Comparison of ENCODE assay signal across 16 cellular contexts in the genomic region with DNA sequence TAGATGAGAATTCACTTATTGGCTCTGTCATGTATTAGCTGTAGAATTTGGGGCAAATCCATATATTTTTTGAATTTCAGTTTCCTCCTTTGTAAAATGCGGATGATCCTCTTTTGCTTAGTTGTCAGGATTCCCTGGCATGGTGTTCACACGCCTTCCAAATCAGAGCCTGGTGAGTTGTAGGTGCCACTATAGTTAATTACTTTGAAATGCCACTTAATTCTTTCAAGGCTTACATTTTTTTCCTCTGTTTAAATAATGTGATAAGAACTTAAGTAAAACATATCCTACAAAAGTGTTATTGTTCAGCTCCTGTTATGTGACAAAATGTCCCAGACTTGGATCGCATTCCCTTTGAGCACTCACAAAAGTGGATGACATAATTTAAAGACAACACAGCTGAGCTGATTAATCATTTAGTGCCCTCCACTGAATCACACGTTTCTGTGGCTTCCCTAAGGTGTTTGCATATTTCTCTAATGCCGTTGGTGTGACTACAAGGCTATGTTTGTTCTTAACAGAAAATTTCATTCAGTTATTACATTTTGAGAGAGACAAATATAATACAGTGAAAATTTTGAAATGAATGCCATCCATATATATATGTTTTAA.
DNase-seq lines count a peak whose midpoint lies in the region; TF ChIP-seq lines count a peak whose summit lies in the region.
"Had no signal": no experiment of that assay in that cellular context is flagged by ENCODE, and none has a peak within 500 bp of the region (broad histone marks: within the 10 kb centered on the region; RNA-seq: fewer than 3 reads in every experiment).

No MANE protein-coding gene starts in this region.

- no peaks in the 10 kb centered on the region for H3K9me3 Mint-ChIP-seq in type B pancreatic cell
- H3K9me3 Mint-ChIP-seq: activated naive CD8-positive, alpha-beta T cell treated with anti-CD3 and anti-CD28 coated beads for 36 hours had no signal

- no peaks in the 10 kb centered on the region for H3K36me3 ChIP-seq in transverse colon

- no peaks in the 10 kb centered on the region for H3K9me3 ChIP-seq in transverse colon
- H3K9me3 ChIP-seq: psoas muscle had no signal

- no peak overlapping the region for H3K27ac ChIP-seq in transverse colon
- H3K27ac ChIP-seq: coronary artery, psoas muscle had no signal

- H3K4me3 ChIP-seq in astrocyte of the spinal cord (ENCODE audit: low read depth, low read length) (no peak overlapping the region), transverse colon (no peak overlapping the region)
- H3K4me3 ChIP-seq: coronary artery, psoas muscle had no signal

- WGBS in transverse colon (ENCODE audit: low coverage in 1 of 2), 2 donors: 41 to 50% methylated on average over 5 of the region's 5 CpGs

- intact Hi-C loops in transverse colon (cut with DNase I; ENCODE audit: low total_unique reads): no loop called here

- no peak overlapping the region for H3K4me3 Mint-ChIP-seq in type B pancreatic cell
- H3K4me3 Mint-ChIP-seq: activated naive CD8-positive, alpha-beta T cell treated with anti-CD3 and anti-CD28 coated beads for 36 hours had no signal

- no peak for TF ChIP-seq POLR2A in transverse colon (IDR thresholded peaks at IDR 0.05)

- TF ChIP-seq EP300 in transverse colon (IDR thresholded peaks at IDR 0.05; ENCODE audit: low read depth): no peak

- no peaks in the 10 kb centered on the region for H3K27me3 ChIP-seq in transverse colon

- in situ Hi-C loops in astrocyte of the spinal cord (cut with HindIII; ENCODE audit: low sequenced_read_pairs) (no loop called here), transverse colon (cut with MboI; ENCODE audit: low pct_ligation_motif_present in 1 of 4, low pct_unique_long_range_greater_than_20kb in 1 of 4, low sequenced_read_pairs in 3 of 4) (no loop called here)

- H3K36me3 Mint-ChIP-seq in type B pancreatic cell: no peaks in the 10 kb centered on the region
- H3K36me3 Mint-ChIP-seq: activated naive CD8-positive, alpha-beta T cell treated with anti-CD3 and anti-CD28 coated beads for 36 hours had no signal

- no peak overlapping the region for H3K27ac Mint-ChIP-seq in type B pancreatic cell
- H3K27ac Mint-ChIP-seq: activated naive CD8-positive, alpha-beta T cell treated with anti-CD3 and anti-CD28 coated beads for 36 hours had no signal

- H3K4me1 ChIP-seq in transverse colon: no peaks in the 10 kb centered on the region
- H3K4me1 ChIP-seq: psoas muscle had no signal

- TF ChIP-seq CTCF in astrocyte of the spinal cord (IDR thresholded peaks at IDR 0.05; ENCODE audit: low read depth, low read length): no peak
- no peak for TF ChIP-seq CTCF in transverse colon (IDR thresholded peaks at IDR 0.05)
- TF ChIP-seq CTCF in type B pancreatic cell (conservative IDR thresholded peaks at IDR 0.05): no peak

- peaks cover 2% of the 10 kb centered on the region for H3K27me3 Mint-ChIP-seq in type B pancreatic cell
- H3K27me3 Mint-ChIP-seq: activated naive CD8-positive, alpha-beta T cell treated with anti-CD3 and anti-CD28 coated beads for 36 hours had no signal

- peaks cover 2% of the 10 kb centered on the region for H3K4me1 Mint-ChIP-seq in type B pancreatic cell (ENCODE audit: unreplicated experiment)
- H3K4me1 Mint-ChIP-seq: activated naive CD8-positive, alpha-beta T cell treated with anti-CD3 and anti-CD28 coated beads for 36 hours had no signal

- DNase-seq in DMS53 treated with DMSO at 0.1 percent for 48 hours (lab: John Stamatoyannopoulos, UW; ENCODE audit: unreplicated experiment): peak; percentile 8
- peak; percentile 7 for DNase-seq in HK-2 (ENCODE audit: unreplicated experiment)
- peak; percentile 66 for DNase-seq in astrocyte of the spinal cord (ENCODE audit: low read depth, low spot score)
- DNase-seq in non-pigmented ciliary epithelial cell (ENCODE audit: low read depth): peak; percentile 17
- DNase-seq in transverse colon: no peak
- no peak for DNase-seq in type B pancreatic cell (ENCODE audit: extremely low spot score, unreplicated experiment)
- no peak for DNase-seq in cortex of kidney (lab: John Stamatoyannopoulos, UW)
- no peak for DNase-seq in activated CD4-positive, CD25-positive, alpha-beta regulatory T cell (lab: John Stamatoyannopoulos, UW)
- DNase-seq: activated CD4-positive, alpha-beta T cell treated with anti-CD3 and anti-CD28 coated beads for 1 hour; activated naive CD8-positive, alpha-beta T cell treated with anti-CD3 and anti-CD28 coated beads for 36 hours; activated T-cell treated with anti-CD3 and anti-CD28 coated beads for 4 hours; midbrain; NCI-H2107; psoas muscle; stimulated activated CD4-positive, alpha-beta T cell treated with anti-CD3 and anti-CD28 coated beads, Interleukin-1b, Interleukin-23, amount 100 ng/mL, for 48 hours had no signal

Comparison
In these comparisons a context has a peak if more than half of its experiments do, and no peak if none do; other contexts are left out.
1. DNase-seq: peak in DMS53 treated with DMSO at 0.1 percent for 48 hours (single experiment), HK-2 (single experiment), astrocyte of the spinal cord (single experiment) and non-pigmented ciliary epithelial cell (single experiment); none in transverse colon (single experiment), type B pancreatic cell (single experiment), cortex of kidney (single experiment) and activated CD4-positive, CD25-positive, alpha-beta regulatory T cell (0 of 4).